ENCODE assay signal across 32 cellular contexts in genomic region chr2:196454492-196454891, GRCh38.
"Had no signal": no experiment of that assay in that cellular context is flagged by ENCODE, and none has a peak within 500 bp of the region (broad histone marks: within the 10 kb centered on the region; RNA-seq: fewer than 3 reads in every experiment).

No MANE protein-coding gene starts in this region.

- H3K4me3 ChIP-seq: adrenal gland, ascending aorta, body of pancreas, breast epithelium, cardiac muscle cell had no signal

- H3K4me1 ChIP-seq: ascending aorta, body of pancreas, breast epithelium had no signal

- H3K36me3 ChIP-seq: adrenal gland, ascending aorta, brain microvascular endothelial cell, breast epithelium, cardiac muscle cell had no signal

- ATAC-seq: activated naive CD4-positive, alpha-beta T cell treated with anti-CD3 and anti-CD28 coated beads, Interleukin-2, amount 50 U/mL, for 72 hours; activated naive CD8-positive, alpha-beta T cell treated with anti-CD3 and anti-CD28 coated beads, Interleukin-2, amount 50 U/mL, for 24 hours; activated T-cell treated with anti-CD3 and anti-CD28 coated beads, Interleukin-2, amount 50 U/mL, for 4 hours; activated T-cell treated with anti-CD3 and anti-CD28 coated beads, Interleukin-2, amount 50 U/mL, for 72 hours; activated T-helper 17 cell treated with anti-CD3 and anti-CD28 coated beads, Interleukin-2, amount 50 U/mL, for 72 hours; body of pancreas had no signal

- H3K9me3 ChIP-seq: adrenal gland, ascending aorta, body of pancreas, breast epithelium had no signal

- DNase-seq: activated effector memory CD4-positive, alpha-beta T cell treated with anti-CD3 and anti-CD28 coated beads, Interleukin-2, amount 50 U/mL, for 16 hours; activated effector memory CD4-positive, alpha-beta T cell treated with Interleukin-2 at 50 U/mL for 16 hours; activated gamma-delta T cell; activated gamma-delta T cell treated with Interleukin-2 at 50 U/mL for 16 hours; activated naive CD4-positive, alpha-beta T cell; activated naive CD4-positive, alpha-beta T cell treated with anti-CD3 and anti-CD28 coated beads for 36 hours; activated naive CD4-positive, alpha-beta T cell treated with anti-CD3 and anti-CD28 coated beads, Interleukin-2, amount 10 ng/mL, durations not matched to agents 7 days and 5 days; activated naive CD4-positive, alpha-beta T cell treated with anti-CD3 and anti-CD28 coated beads, Interleukin-2, amount 50 U/mL, for 16 hours; activated naive CD4-positive, alpha-beta T cell treated with Interleukin-2 at 50 U/mL for 16 hours; activated naive CD8-positive, alpha-beta T cell treated with anti-CD3 and anti-CD28 coated beads for 36 hours; activated naive CD8-positive, alpha-beta T cell treated with anti-CD3 and anti-CD28 coated beads, Interleukin-2, amount 10 ng/mL, durations not matched to agents 7 days and 5 days; activated naive CD8-positive, alpha-beta T cell treated with anti-CD3 and anti-CD28 coated beads, Interleukin-2, amount 50 U/mL, for 24 hours; activated T-cell treated with anti-CD3 and anti-CD28 coated beads, Interleukin-2, amount 50 U/mL, for 4 hours; activated T-cell treated with anti-CD3 and anti-CD28 coated beads, Interleukin-2, amount 50 U/mL, for 48 hours; activated T-cell treated with anti-CD3 and anti-CD28 coated beads, Interleukin-2, amount 50 U/mL, for 72 hours; adrenal gland; amniotic stem cell; amygdala; anterior cingulate cortex; aorta; body of pancreas; brain microvascular endothelial cell; caudate nucleus; central memory CD4-positive, alpha-beta T cell; cerebellar nuclear complex had no signal

- H3K27me3 ChIP-seq: adrenal gland, ascending aorta, body of pancreas, breast epithelium, cardiac muscle cell had no signal

- FAIRE-seq: astrocyte, bronchial epithelial cell had no signal

- H3K27ac ChIP-seq: adrenal gland, ascending aorta, body of pancreas, brain microvascular endothelial cell, breast epithelium, cardiac muscle cell had no signal
